ENCODE assay signal across 8 cellular contexts in genomic region chr16:18926189-18926865, GRCh38. TPM values are rescaled to one million over a fixed set of nuclear protein-coding genes. Genes with fewer than 3 reads are reported as not detected.
DNase-seq lines count a peak whose midpoint lies in the region; ATAC-seq, FAIRE-seq and TF ChIP-seq lines count a peak whose summit lies in the region.
"Not testable (repeated sequence)": the region's sequence is repeated elsewhere in the genome, so short reads cannot be mapped to it uniquely, and the experiment has no call there.

SMG1 (minus strand) TSS chr16:18926408; CDS start chr16:18926041, 367 bp downstream.

- not testable (repeated sequence) for H3K4ac ChIP-seq in H1 (replicated peaks; ENCODE audit: insufficient read length, low read depth, low read length)
- H3K4ac ChIP-seq in mesenchymal stem cell (ENCODE audit: low read depth in 1 of 2, low read length in 2 of 2), result peak within 1 kb of the TSS; percentile 57 to 75

- H3K27me3 ChIP-seq in H1 (replicated peaks in 1 of 4; ENCODE audit: control insufficient read depth in 3 of 4, extremely low read depth in 1 of 4, insufficient read depth in 3 of 4, low read length in 3 of 4); mesenchymal stem cell (ENCODE audit: control insufficient read depth in 1 of 2, insufficient read depth in 1 of 2, low read length in 2 of 2): not testable (repeated sequence)

- H3K27me3 Mint-ChIP-seq in activated CD8-positive, alpha-beta memory T cell treated with anti-CD3 and anti-CD28 coated beads, Interleukin-2, amount 10 ng/mL, durations not matched to agents 7 days and 5 days, result not testable (repeated sequence)

- H2BK12ac ChIP-seq in H1 (ENCODE audit: low read depth, low read length), result peak within 1 kb of the TSS; percentile 6; the same call in 1 of the 2 replicates
- not testable (repeated sequence) for H2BK12ac ChIP-seq in mesenchymal stem cell (ENCODE audit: low read length in 2 of 2)

- TF ChIP-seq CTCF in H1 (IDR thresholded peaks at IDR 0.05; ENCODE audit: control extremely low read depth in 1 of 3, insufficient read depth in 1 of 3, low read depth in 1 of 3, low read length in 3 of 3), result not testable (repeated sequence)

- H2BK15ac ChIP-seq in H1 (ENCODE audit: low read length), result not testable (repeated sequence)
- peak within 1 kb of the TSS; percentile 83 for H2BK15ac ChIP-seq in mesenchymal stem cell (ENCODE audit: low read depth, poor library complexity, severe bottlenecking)

- TF ChIP-seq EP300 in H1 (IDR thresholded peaks at IDR 0.05; ENCODE audit: borderline replicate concordance in 1 of 2, low read depth in 2 of 2, low read length in 2 of 2), result not testable (repeated sequence)

- H3K9ac ChIP-seq in H1 (replicated peaks in 1 of 4; ENCODE audit: extremely low read depth in 1 of 4, low read depth in 3 of 4, low read length in 3 of 4) (peak within 1 kb of the TSS; percentile 71 to 92 (median 80)), mesenchymal stem cell (ENCODE audit: low read length) (peak within 1 kb of the TSS; percentile 92)

- H3K36me3 ChIP-seq in H1 (ENCODE audit: control insufficient read depth in 2 of 4, insufficient read depth in 4 of 4, low read length in 3 of 4); mesenchymal stem cell (ENCODE audit: control insufficient read depth in 1 of 2, insufficient read depth in 2 of 2, low read depth in 1 of 2, low read length in 2 of 2): not testable (repeated sequence)

- CTCF ChIA-PET in activated CD8-positive, alpha-beta memory T cell treated with anti-CD3 and anti-CD28 coated beads, Interleukin-2, amount 10 ng/mL, durations not matched to agents 7 days and 5 days (lab: Charles Lee); H1 (lab: Charles Lee; ENCODE audit: partially characterized antibody): not testable (repeated sequence)

- H3K4me3 ChIP-seq in H1 (ENCODE audit: extremely low read depth in 1 of 4, insufficient read depth in 2 of 4, low read depth in 3 of 4, low read length in 4 of 4), result peak within 1 kb of the TSS; percentile 71 to 93 (median 90)
- H3K4me3 ChIP-seq in mesenchymal stem cell (ENCODE audit: insufficient read depth in 1 of 2, low read depth in 1 of 2, low read length in 2 of 2), result peak within 1 kb of the TSS; percentile 75 to 91

- not testable (repeated sequence) for FAIRE-seq in H1 (lab: Jason Lieb, UNC)

- H2AK5ac ChIP-seq in H1 (ENCODE audit: low read depth, low read length); mesenchymal stem cell (ENCODE audit: low read length, severe bottlenecking): not testable (repeated sequence)

- not testable (repeated sequence) for H3K79me1 ChIP-seq in H1 (ENCODE audit: low read depth, low read length); mesenchymal stem cell (replicated peaks; ENCODE audit: low read length, poor library complexity, severe bottlenecking)

- peak within 1 kb of the TSS; percentile 79; the same call in 1 of the 2 replicates for H4K8ac ChIP-seq in H1 (ENCODE audit: extremely low read depth, insufficient read depth, low read length)
- H4K8ac ChIP-seq in mesenchymal stem cell (ENCODE audit: low read length), result peak within 1 kb of the TSS; percentile 82

- peak within 1 kb of the TSS; percentile 92 for H4K5ac ChIP-seq in H1 (ENCODE audit: insufficient read length, low read depth, low read length)

- 1% methylated on average over 41 of the region's 77 CpGs; no CpG with 5 or more reads in 1 of the 2 experiments for WGBS in H1 (ENCODE audit: extremely low coverage in 1 of 2, insufficient coverage in 1 of 2, insufficient read length in 1 of 2, insufficient replicate concordance in 2 of 2, low coverage in 1 of 2, low lambda C conversion rate in 2 of 2, missing lambda C conversion rate in 1 of 2), 2 experiments
- under 1% methylated on average over 50 of the region's 77 CpGs for WGBS in mesenchymal stem cell

- DNase-seq in Caki2 (ENCODE audit: low read depth), result peak; percentile 100
- peak in 75 of 76 experiments; percentile 26 to 97 (median 86) for DNase-seq in HUDEP-2 (lab: John Stamatoyannopoulos, UW; ENCODE audit: unreplicated experiment in 76 of 76)
- peak; percentile 74 for DNase-seq in NOMO-1 treated with dmso at 0.1 percent for 144 hours (lab: John Stamatoyannopoulos, UW; ENCODE audit: unreplicated experiment)
- peak; percentile 95 for DNase-seq in activated CD8-positive, alpha-beta memory T cell treated with anti-CD3 and anti-CD28 coated beads, Interleukin-2, amount 10 ng/mL, durations not matched to agents 7 days and 5 days
- DNase-seq in H1 (ENCODE audit: low read depth in 1 of 2, low spot score in 2 of 2), result peak; percentile 88 to 95
- DNase-seq in mesenchymal stem cell, result peak; percentile 97
- peak; percentile 83 for DNase-seq in stimulated activated CD8-positive, alpha-beta memory T cell treated with anti-CD3 and anti-CD28 coated beads, Interleukin-12 subunit alpha, Interleukin-12 subunit beta, amount 100 ng/mL, for 24 hours (ENCODE audit: extremely low read depth)

- POLR2A ChIA-PET in H1 (lab: Charles Lee; ENCODE audit: partially characterized antibody), result interaction anchor here (0.6 to 2.8 kb wide), 11 partner anchors 8 to 1836 kb away, joined by 3 to 11 read pairs (median 5); partner anchors contain the start of genes ARL6IP1 and RPS15A

- not testable (repeated sequence) for H3K9me3 ChIP-seq in H1 (ENCODE audit: insufficient read depth in 2 of 2, low read depth in 1 of 2, low read length in 1 of 2); mesenchymal stem cell (ENCODE audit: control insufficient read depth, low read length)

- not testable (repeated sequence) for H2BK20ac ChIP-seq in H1 (ENCODE audit: low read length)

- not testable (repeated sequence) for H4K20me1 ChIP-seq in H1 (replicated peaks in 1 of 2; ENCODE audit: control insufficient read depth in 1 of 2, insufficient read depth in 2 of 2, low read length in 2 of 2)

- peak; percentile 43 to 81 for TF ChIP-seq POLR2A in H1 (IDR thresholded peaks at IDR 0.05; ENCODE audit: control extremely low read depth in 1 of 2, low read depth in 2 of 2, low read length in 2 of 2)

- not testable (repeated sequence) for H3K9me3 Mint-ChIP-seq in activated CD8-positive, alpha-beta memory T cell treated with anti-CD3 and anti-CD28 coated beads, Interleukin-2, amount 10 ng/mL, durations not matched to agents 7 days and 5 days (ENCODE audit: low read depth)

- H3K4me2 ChIP-seq in H1 (ENCODE audit: insufficient read depth in 1 of 2, low read depth in 2 of 2, low read length in 2 of 2), result peak within 1 kb of the TSS; percentile 71 to 96
- peak within 1 kb of the TSS; percentile 73 for H3K4me2 ChIP-seq in mesenchymal stem cell (ENCODE audit: low read length, poor library complexity, severe bottlenecking)

- peak within 1 kb of the TSS; percentile 41; the same call in 1 of the 2 replicates for H2AFZ ChIP-seq in H1 (ENCODE audit: low read length)
- peak within 1 kb of the TSS; percentile 71 for H2AFZ ChIP-seq in mesenchymal stem cell (ENCODE audit: low read depth, low read length)

- H3K79me2 ChIP-seq in H1 (ENCODE audit: control insufficient read depth in 1 of 2, insufficient read depth in 2 of 2, low read length in 2 of 2), result peaks cover 20 to 40% of the 10 kb centered on the region in 2 experiments

- peak within 1 kb of the TSS; percentile 96 for H3K4me3 Mint-ChIP-seq in activated CD8-positive, alpha-beta memory T cell treated with anti-CD3 and anti-CD28 coated beads, Interleukin-2, amount 10 ng/mL, durations not matched to agents 7 days and 5 days

- not testable (repeated sequence) for H2BK120ac ChIP-seq in H1 (replicated peaks; ENCODE audit: low read depth, low read length)
- H2BK120ac ChIP-seq in mesenchymal stem cell (ENCODE audit: low read depth, low read length), result peak within 1 kb of the TSS; percentile 57

- not testable (repeated sequence) for H4K91ac ChIP-seq in H1 (replicated peaks; ENCODE audit: insufficient read length, low read length)
- H4K91ac ChIP-seq in mesenchymal stem cell (ENCODE audit: low read length), result peak within 1 kb of the TSS; percentile 57

- H3K27ac Mint-ChIP-seq in activated CD8-positive, alpha-beta memory T cell treated with anti-CD3 and anti-CD28 coated beads, Interleukin-2, amount 10 ng/mL, durations not matched to agents 7 days and 5 days, result peak within 1 kb of the TSS; percentile 96

- not testable (repeated sequence) for H3K4me1 ChIP-seq in H1 (replicated peaks in 1 of 4; ENCODE audit: control insufficient read depth in 3 of 4, insufficient read depth in 4 of 4, low read length in 3 of 4); mesenchymal stem cell (ENCODE audit: control insufficient read depth, insufficient read depth, low read depth, low read length)

- peak within 1 kb of the TSS; percentile 94 for H2BK5ac ChIP-seq in H1 (ENCODE audit: low read depth, low read length)
- H2BK5ac ChIP-seq in mesenchymal stem cell (ENCODE audit: low read depth, low read length, poor library complexity, severe bottlenecking), result not testable (repeated sequence)

- H3K4me1 Mint-ChIP-seq in activated CD8-positive, alpha-beta memory T cell treated with anti-CD3 and anti-CD28 coated beads, Interleukin-2, amount 10 ng/mL, durations not matched to agents 7 days and 5 days, result peaks cover 23% of the 10 kb centered on the region

- peak; percentile 74 for ATAC-seq in GM21390 (IDR thresholded peaks at IDR 0.05; ENCODE audit: unreplicated experiment)
- peak; percentile 79 for ATAC-seq in activated CD8-positive, alpha-beta memory T cell treated with anti-CD3 and anti-CD28 coated beads, Interleukin-2, amount 10 ng/mL, durations not matched to agents 7 days and 5 days

- H3K14ac ChIP-seq in H1 (ENCODE audit: insufficient read length) (peak within 1 kb of the TSS; percentile 53), mesenchymal stem cell (ENCODE audit: low read length in 2 of 2) (peak within 1 kb of the TSS in 1 of 2 experiments; percentile 79)

- in situ Hi-C loops in Caki2 (cut with HindIII; ENCODE audit: low pct_unique_long_range_greater_than_20kb, low sequenced_read_pairs), result not testable (repeated sequence)

- not testable (repeated sequence) for H3K23ac ChIP-seq in H1 (ENCODE audit: insufficient read length); mesenchymal stem cell (ENCODE audit: low read length in 2 of 2)

- H3K27ac ChIP-seq in H1 (ENCODE audit: low read depth, low read length), result peak within 1 kb of the TSS; percentile 94
- peak within 1 kb of the TSS; percentile 72 for H3K27ac ChIP-seq in mesenchymal stem cell (ENCODE audit: low read length, poor library complexity, severe bottlenecking)

- not testable (repeated sequence) for H3K36me3 Mint-ChIP-seq in activated CD8-positive, alpha-beta memory T cell treated with anti-CD3 and anti-CD28 coated beads, Interleukin-2, amount 10 ng/mL, durations not matched to agents 7 days and 5 days

- not testable (repeated sequence) for H3K23me2 ChIP-seq in H1 (ENCODE audit: low read depth, low read length)

- H3K56ac ChIP-seq in H1 (replicated peaks; ENCODE audit: insufficient read length, low read depth, low read length), result not testable (repeated sequence)

- H3K18ac ChIP-seq in H1 (ENCODE audit: extremely low read depth, low read length), result peak within 1 kb of the TSS; percentile 71
- H3K18ac ChIP-seq in mesenchymal stem cell (ENCODE audit: low read depth in 1 of 2, low read length in 2 of 2), result peak within 1 kb of the TSS; percentile 89 to 91

- not testable (repeated sequence) for TF ChIP-seq RAD21 in H1 (IDR thresholded peaks at IDR 0.05 in 1 of 2, conservative IDR thresholded peaks at IDR 0.05 in 1 of 2; ENCODE audit: low read depth in 2 of 2, low read length in 2 of 2)

RNA-seq across cellular contexts. Expression of gene SMG1, which starts in this region (rescaled TPM):
- 16.4 and 35.6 TPM in 2 replicates for total RNA-seq in Caki2 (2014; rRNA removed; shearing (Covaris generic); ENCODE audit: low replicate concordance)
- 100 to 1,000 TPM; 111 to 147 TPM for total RNA-seq in activated CD8-positive, alpha-beta memory T cell treated with anti-CD3 and anti-CD28 coated beads, Interleukin-2, amount 10 ng/mL, durations not matched to agents 7 days and 5 days
- 90.6 and 91.6 TPM in 2 replicates for total RNA-seq in H1 (2021; fragmentation: NEBNext Ultra II Directional; extraction: Animal tissue kit (Norgen Biotek cat#: 25700))
- polyA plus RNA-seq in H1 (2011; rRNA removed), result 12.8 and 14.9 TPM in 2 replicates
- polyA plus RNA-seq in H1 (2011; cell fraction: cytosol; rRNA removed), result 21.0 TPM
- polyA plus RNA-seq in H1 (2011; cell fraction: nucleus; rRNA removed), result 31.4 TPM
- polyA plus RNA-seq in H1 (2012, experiment 1 of 2), result 13.9 to 24.9 TPM (median 19.6 TPM) in 4 replicates
- 0.89 TPM for polyA plus RNA-seq in H1 (2012, experiment 2 of 2)
- polyA plus RNA-seq in H1 (2013, experiment 1 of 2), result 14.3 TPM
- 11.6 TPM for polyA plus RNA-seq in H1 (2013, experiment 2 of 2)
- 147 and 216 TPM in 2 replicates for polyA minus RNA-seq in H1 (2011; rRNA and poly(A)+ RNA removed)
- polyA minus RNA-seq in H1 (2011; cell fraction: cytosol; rRNA and poly(A)+ RNA removed), result 55.2 TPM
- 255 TPM for polyA minus RNA-seq in H1 (2011; cell fraction: nucleus; rRNA and poly(A)+ RNA removed)
- 9.0 TPM for polyA plus RNA-seq in mesenchymal stem cell (2013, experiment 1 of 2)
- 8.4 TPM for polyA plus RNA-seq in mesenchymal stem cell (2013, experiment 2 of 2)

Comparison
In these comparisons a context has a peak if more than half of its experiments do, and no peak if none do; other contexts are left out.
1. Peak in every context shown above with its lines: DNase-seq, ATAC-seq, H3K4me3 ChIP-seq and H3K27ac ChIP-seq.